Comparison of ENCODE assay signal across 3 cellular contexts in the genomic region with DNA sequence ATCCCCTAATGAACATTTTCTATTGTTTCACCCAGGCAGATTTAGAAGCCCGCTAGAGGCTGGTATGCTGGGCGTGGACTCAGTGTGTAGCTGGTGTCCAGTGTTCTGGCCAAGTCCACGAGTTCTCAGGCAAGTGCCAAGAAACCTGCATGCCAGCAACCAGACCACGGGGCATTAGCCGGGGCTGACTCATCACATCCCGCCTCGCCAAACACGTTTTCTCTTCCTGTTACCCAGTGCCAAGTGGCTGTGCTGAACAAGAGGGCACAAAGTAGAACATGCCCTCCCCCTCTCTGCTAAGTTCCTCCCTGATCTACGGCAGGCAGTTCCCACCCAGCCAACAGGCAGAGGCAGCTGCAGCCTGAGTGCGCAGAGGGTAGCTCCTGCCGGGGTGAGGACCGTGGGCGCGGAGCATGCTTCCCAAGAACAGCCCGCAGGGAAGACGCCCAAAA.
TF ChIP-seq lines count a peak whose summit lies in the region.

No MANE protein-coding gene starts in this region.

TF ChIP-seq in liver, 16 proteins besides CTCF, POLR2A, EP300 and RAD21:
- TF ChIP-seq REST (IDR thresholded peaks at IDR 0.05) (peak; percentile 83), NR2F2 (IDR thresholded peaks at IDR 0.05) (no peak), GABPA (IDR thresholded peaks at IDR 0.05 in 1 of 2, conservative IDR thresholded peaks at IDR 0.05 in 1 of 2) (peak in 1 of 2 donors; percentile 73), RXRA (IDR thresholded peaks at IDR 0.05) (peak; percentile 49 to 93), SP1 (IDR thresholded peaks at IDR 0.05) (peak; percentile 66), TAF1 (conservative IDR thresholded peaks at IDR 0.05) (no peak), HNF4G (IDR thresholded peaks at IDR 0.05) (no peak), JUND (IDR thresholded peaks at IDR 0.05) (peak; percentile 97 to 98), FOXA1 (IDR thresholded peaks at IDR 0.05) (peak; percentile 36), YY1 (IDR thresholded peaks at IDR 0.05) (peak; percentile 92), FOXA2 (IDR thresholded peaks at IDR 0.05) (peak; percentile 58), HNF4A (conservative IDR thresholded peaks at IDR 0.05) (peak; percentile 64 to 88), EGR1 (IDR thresholded peaks at IDR 0.05; ENCODE audit: low read depth in 2 of 2) (peak in 1 of 2 donors; percentile 80), MAX (IDR thresholded peaks at IDR 0.05) (peak; percentile 97)
- TF ChIP-seq, protein P1, sequence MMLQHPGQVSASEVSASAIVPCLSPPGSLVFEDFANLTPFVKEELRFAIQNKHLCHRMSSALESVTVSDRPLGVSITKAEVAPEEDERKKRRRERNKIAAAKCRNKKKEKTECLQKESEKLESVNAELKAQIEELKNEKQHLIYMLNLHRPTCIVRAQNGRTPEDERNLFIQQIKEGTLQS (IDR thresholded peaks at IDR 0.05) = peak; percentile 92
- TF ChIP-seq, protein P2, sequence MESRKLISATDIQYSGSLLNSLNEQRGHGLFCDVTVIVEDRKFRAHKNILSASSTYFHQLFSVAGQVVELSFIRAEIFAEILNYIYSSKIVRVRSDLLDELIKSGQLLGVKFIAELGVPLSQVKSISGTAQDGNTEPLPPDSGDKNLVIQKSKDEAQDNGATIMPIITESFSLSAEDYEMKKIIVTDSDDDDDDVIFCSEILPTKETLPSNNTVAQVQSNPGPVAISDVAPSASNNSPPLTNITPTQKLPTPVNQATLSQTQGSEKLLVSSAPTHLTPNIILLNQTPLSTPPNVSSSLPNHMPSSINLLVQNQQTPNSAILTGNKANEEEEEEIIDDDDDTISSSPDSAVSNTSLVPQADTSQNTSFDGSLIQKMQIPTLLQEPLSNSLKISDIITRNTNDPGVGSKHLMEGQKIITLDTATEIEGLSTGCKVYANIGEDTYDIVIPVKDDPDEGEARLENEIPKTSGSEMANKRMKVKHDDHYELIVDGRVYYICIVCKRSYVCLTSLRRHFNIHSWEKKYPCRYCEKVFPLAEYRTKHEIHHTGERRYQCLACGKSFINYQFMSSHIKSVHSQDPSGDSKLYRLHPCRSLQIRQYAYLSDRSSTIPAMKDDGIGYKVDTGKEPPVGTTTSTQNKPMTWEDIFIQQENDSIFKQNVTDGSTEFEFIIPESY (IDR thresholded peaks at IDR 0.05) = peak; percentile 84
TF ChIP-seq in liver: peak in this region for 13.

TF ChIP-seq in HepG2, 621 proteins besides CTCF, POLR2A, EP300 and RAD21:
- TF ChIP-seq NCOA5 (CRISPR knock-in tag; IDR thresholded peaks at IDR 0.05) (no peak), RBFOX2 (IDR thresholded peaks at IDR 0.05; ENCODE audit: low read depth, low read length) (no peak)
- TF ChIP-seq, protein P3, sequence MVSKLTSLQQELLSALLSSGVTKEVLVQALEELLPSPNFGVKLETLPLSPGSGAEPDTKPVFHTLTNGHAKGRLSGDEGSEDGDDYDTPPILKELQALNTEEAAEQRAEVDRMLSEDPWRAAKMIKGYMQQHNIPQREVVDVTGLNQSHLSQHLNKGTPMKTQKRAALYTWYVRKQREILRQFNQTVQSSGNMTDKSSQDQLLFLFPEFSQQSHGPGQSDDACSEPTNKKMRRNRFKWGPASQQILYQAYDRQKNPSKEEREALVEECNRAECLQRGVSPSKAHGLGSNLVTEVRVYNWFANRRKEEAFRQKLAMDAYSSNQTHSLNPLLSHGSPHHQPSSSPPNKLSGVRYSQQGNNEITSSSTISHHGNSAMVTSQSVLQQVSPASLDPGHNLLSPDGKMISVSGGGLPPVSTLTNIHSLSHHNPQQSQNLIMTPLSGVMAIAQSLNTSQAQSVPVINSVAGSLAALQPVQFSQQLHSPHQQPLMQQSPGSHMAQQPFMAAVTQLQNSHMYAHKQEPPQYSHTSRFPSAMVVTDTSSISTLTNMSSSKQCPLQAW (CRISPR knock-in tag; IDR thresholded peaks at IDR 0.05) = no peak

TF ChIP-seq in SK-N-SH, 30 proteins besides CTCF, POLR2A, EP300 and RAD21:
- no peak; the same call in 1 of the 2 replicates for TF ChIP-seq YY1 (IDR thresholded peaks at IDR 0.05; ENCODE audit: low read depth)
- TF ChIP-seq TCF12 (IDR thresholded peaks at IDR 0.05) = peak; percentile 93
- peak; percentile 98 for TF ChIP-seq MAX (IDR thresholded peaks at IDR 0.05; ENCODE audit: low read depth)
- no peak for TF ChIP-seq RCOR1 (IDR thresholded peaks at IDR 0.05; ENCODE audit: low read length)
- 0 out of 2 replicates have a peak, but pooled peaks have one; percentile 53 for TF ChIP-seq USF1 (IDR thresholded peaks at IDR 0.05; ENCODE audit: borderline replicate concordance, low read depth)
- TF ChIP-seq REST (IDR thresholded peaks at IDR 0.05; ENCODE audit: low read depth, low read length) = peak; percentile 59
- no peak for TF ChIP-seq GATA2 (CRISPR knock-in tag; IDR thresholded peaks at IDR 0.05)
- TF ChIP-seq SIN3A (IDR thresholded peaks at IDR 0.05; ENCODE audit: borderline replicate concordance, low read depth, low read length) = peak; percentile 67; the same call in 1 of the 2 replicates
- TF ChIP-seq ELF1 (IDR thresholded peaks at IDR 0.05) = peak; percentile 83
- peak; percentile 91 for TF ChIP-seq FOSL2 (IDR thresholded peaks at IDR 0.05; ENCODE audit: borderline replicate concordance, low read depth)
- no peak; the same call in 1 of the 2 replicates for TF ChIP-seq MXI1 (IDR thresholded peaks at IDR 0.05; ENCODE audit: low read depth, low read length)
- TF ChIP-seq TEAD4 (IDR thresholded peaks at IDR 0.05; ENCODE audit: borderline replicate concordance, insufficient read depth) = peak; percentile 89
- no peak for TF ChIP-seq NRF1 (IDR thresholded peaks at IDR 0.05; ENCODE audit: low read depth, low read length)
- peak; percentile 89 for TF ChIP-seq JUND (IDR thresholded peaks at IDR 0.05)
- TF ChIP-seq RXRA (IDR thresholded peaks at IDR 0.05; ENCODE audit: borderline replicate concordance, low read depth) = peak; percentile 91
- TF ChIP-seq NFIC (IDR thresholded peaks at IDR 0.05; ENCODE audit: borderline replicate concordance) = peak; percentile 99
- no peak for TF ChIP-seq CHD2 (IDR thresholded peaks at IDR 0.05; ENCODE audit: low read length, partially characterized antibody)
- TF ChIP-seq FOXM1 (IDR thresholded peaks at IDR 0.05; ENCODE audit: low read depth) = 0 out of 2 replicates have a peak, but pooled peaks have one; percentile 28
- TF ChIP-seq, protein P4, sequence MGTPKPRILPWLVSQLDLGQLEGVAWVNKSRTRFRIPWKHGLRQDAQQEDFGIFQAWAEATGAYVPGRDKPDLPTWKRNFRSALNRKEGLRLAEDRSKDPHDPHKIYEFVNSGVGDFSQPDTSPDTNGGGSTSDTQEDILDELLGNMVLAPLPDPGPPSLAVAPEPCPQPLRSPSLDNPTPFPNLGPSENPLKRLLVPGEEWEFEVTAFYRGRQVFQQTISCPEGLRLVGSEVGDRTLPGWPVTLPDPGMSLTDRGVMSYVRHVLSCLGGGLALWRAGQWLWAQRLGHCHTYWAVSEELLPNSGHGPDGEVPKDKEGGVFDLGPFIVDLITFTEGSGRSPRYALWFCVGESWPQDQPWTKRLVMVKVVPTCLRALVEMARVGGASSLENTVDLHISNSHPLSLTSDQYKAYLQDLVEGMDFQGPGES (IDR thresholded peaks at IDR 0.05; ENCODE audit: low read depth, low read length) = no peak
- TF ChIP-seq EZH2phosphoT487 (IDR thresholded peaks at IDR 0.05; ENCODE audit: borderline replicate concordance, low read depth) = no peak
- peak; percentile 59; the same call in 1 of the 2 replicates for TF ChIP-seq POLR2AphosphoS5 (IDR thresholded peaks at IDR 0.05; ENCODE audit: low read depth, low read length)
- no peak; the same call in 1 of the 2 replicates for TF ChIP-seq GABPA (IDR thresholded peaks at IDR 0.05; ENCODE audit: low read depth)
- TF ChIP-seq RFX5 (IDR thresholded peaks at IDR 0.05; ENCODE audit: low read length) = no peak
- TF ChIP-seq SMC3 (IDR thresholded peaks at IDR 0.05; ENCODE audit: low read depth, low read length) = no peak
- peak; percentile 65 for TF ChIP-seq PBX3 (IDR thresholded peaks at IDR 0.05)
- TF ChIP-seq USF2 (IDR thresholded peaks at IDR 0.05; ENCODE audit: borderline replicate concordance, low read depth, low read length) = no peak
- TF ChIP-seq MEF2A (IDR thresholded peaks at IDR 0.05; ENCODE audit: borderline replicate concordance, low read depth) = peak; percentile 45; the same call in 1 of the 2 replicates
- TF ChIP-seq, protein P2 (IDR thresholded peaks at IDR 0.05; ENCODE audit: borderline replicate concordance, low read depth) = peak; percentile 58; the same call in 1 of the 2 replicates
- no peak for TF ChIP-seq TAF1 (IDR thresholded peaks at IDR 0.05; ENCODE audit: borderline replicate concordance, low read depth, low read length)
- TF ChIP-seq FOXJ3 (CRISPR knock-in tag; IDR thresholded peaks at IDR 0.05) = no peak
